10 cellular contexts compared by ENCODE assay signal in genomic region chr15:77506311-77507150, GRCh38.
DNase-seq lines count a peak whose midpoint lies in the region; ATAC-seq and TF ChIP-seq lines count a peak whose summit lies in the region.
"Had no signal": no experiment of that assay in that cellular context is flagged by ENCODE, and none has a peak within 500 bp of the region (broad histone marks: within the 10 kb centered on the region; RNA-seq: fewer than 3 reads in every experiment).

No MANE protein-coding gene starts in this region.

- ATAC-seq in GM19467 (IDR thresholded peaks at IDR 0.05; ENCODE audit: unreplicated experiment), result no peak
- ATAC-seq in stimulated activated naive CD8-positive, alpha-beta T cell treated with anti-CD3 and anti-CD28 coated beads, Interleukin-15, amount 100 ng/mL, for 72 hours, result no peak
- ATAC-seq in HG02840 (IDR thresholded peaks at IDR 0.05; ENCODE audit: low FRiP score, unreplicated experiment), result no peak

- H2AK5ac ChIP-seq in trophoblast cell (ENCODE audit: low read length), result peak overlapping the region; percentile 86

- DNase-seq in EH (ENCODE audit: low read depth) (peak; percentile 43), RWPE1 (ENCODE audit: low spot score) (peak; percentile 45), globus pallidus (ENCODE audit: low spot score) (peak; percentile 41), trophoblast cell (no peak), MG63 (no peak)
- no peak for DNase-seq in stimulated activated naive CD8-positive, alpha-beta T cell treated with anti-CD3 and anti-CD28 coated beads, Interleukin-15, amount 100 ng/mL, for 72 hours
- DNase-seq: amniotic stem cell had no signal

- peak overlapping the region; percentile 53 for H4K8ac ChIP-seq in trophoblast cell (ENCODE audit: low read depth, low read length)

- H4K91ac ChIP-seq in trophoblast cell (ENCODE audit: low read depth, low read length), result peak overlapping the region; percentile 86

- peaks cover 34 to 38% of the 10 kb centered on the region in 2 experiments for H3K4me1 ChIP-seq in trophoblast cell (ENCODE audit: control insufficient read depth in 1 of 2, insufficient read depth in 2 of 2, low read length in 2 of 2)

- CTCF ChIA-PET in RWPE1 (lab: Yijun Ruan, JAX), result interaction anchor here (0.6 to 1.4 kb wide), 3 partner anchors 8 to 37 kb away, joined by 3 to 6 read pairs (median 5); no protein-coding TSS in a partner anchor

- H3K4me1 Mint-ChIP-seq in stimulated activated naive CD8-positive, alpha-beta T cell treated with anti-CD3 and anti-CD28 coated beads, Interleukin-15, amount 100 ng/mL, for 72 hours, result peaks cover 24% of the 10 kb centered on the region

- H2AFZ ChIP-seq in trophoblast cell (ENCODE audit: insufficient read depth, low read length, poor library complexity), result peak overlapping the region; percentile 48

- H3K27me3 ChIP-seq in trophoblast cell (ENCODE audit: insufficient read depth, low read length) (no peaks in the 10 kb centered on the region), MG63 (no peaks in the 10 kb centered on the region)

- H3K36me3 ChIP-seq in trophoblast cell (ENCODE audit: control insufficient read depth in 1 of 2, insufficient read depth in 2 of 2, low read length in 2 of 2) (no peaks in the 10 kb centered on the region), MG63 (no peaks in the 10 kb centered on the region)

- H3K27ac Mint-ChIP-seq in stimulated activated naive CD8-positive, alpha-beta T cell treated with anti-CD3 and anti-CD28 coated beads, Interleukin-15, amount 100 ng/mL, for 72 hours, result no peak overlapping the region

- POLR2A ChIA-PET in RWPE1 (lab: Yijun Ruan, JAX; ENCODE audit: low non-redundant PET), result no interaction called here

- H2BK5ac ChIP-seq in trophoblast cell (ENCODE audit: low read depth, low read length, poor library complexity), result peak overlapping the region; percentile 71

- H3K9me3 ChIP-seq in trophoblast cell (ENCODE audit: insufficient read depth, low read depth, low read length), result no peaks in the 10 kb centered on the region
- H3K9me3 ChIP-seq in MG63, result no peaks in the 10 kb centered on the region; the same call in none of the 2 replicates

- no peak overlapping the region for H3K23ac ChIP-seq in trophoblast cell (ENCODE audit: low read length)

- no peaks in the 10 kb centered on the region for H3K9me3 Mint-ChIP-seq in stimulated activated naive CD8-positive, alpha-beta T cell treated with anti-CD3 and anti-CD28 coated beads, Interleukin-15, amount 100 ng/mL, for 72 hours

- TF ChIP-seq CTCF in RWPE1 (conservative IDR thresholded peaks at IDR 0.05; ENCODE audit: low read depth), result no peak

- H3K18ac ChIP-seq in trophoblast cell (ENCODE audit: low read length), result peak overlapping the region; percentile 79

- peak overlapping the region; percentile 33 for H3K4ac ChIP-seq in trophoblast cell (ENCODE audit: low read depth, low read length)

- H3K4me2 ChIP-seq in trophoblast cell (ENCODE audit: low read length), result no peak overlapping the region

- H3K9ac ChIP-seq in trophoblast cell (ENCODE audit: low read length), result no peak overlapping the region

- H3K79me2 ChIP-seq in trophoblast cell (ENCODE audit: control insufficient read depth, insufficient read depth, low read length, poor library complexity), result no peaks in the 10 kb centered on the region

- peak overlapping the region; percentile 58 for H2BK12ac ChIP-seq in trophoblast cell (ENCODE audit: low read length)

- H3K27me3 Mint-ChIP-seq in stimulated activated naive CD8-positive, alpha-beta T cell treated with anti-CD3 and anti-CD28 coated beads, Interleukin-15, amount 100 ng/mL, for 72 hours, result no peaks in the 10 kb centered on the region

- H3K27ac ChIP-seq in RWPE1, result peak overlapping the region; percentile 84
- peak overlapping the region; percentile 37 for H3K27ac ChIP-seq in trophoblast cell (ENCODE audit: low read depth, low read length)
- H3K27ac ChIP-seq: HL-60 had no signal

- H2BK120ac ChIP-seq in trophoblast cell (ENCODE audit: insufficient read depth, low read length, poor library complexity), result peak overlapping the region; percentile 89

- no peak overlapping the region for H3K4me3 ChIP-seq in trophoblast cell (ENCODE audit: low read depth, low read length)
- no peak overlapping the region for H3K4me3 ChIP-seq in MG63

- peaks cover 18% of the 10 kb centered on the region for H3K79me1 ChIP-seq in trophoblast cell (ENCODE audit: low read length)

- WGBS in trophoblast cell (ENCODE audit: extremely low coverage, insufficient coverage, insufficient read length), result no CpG with 5 or more reads among the region's 20 CpGs

- peak overlapping the region; percentile 68 for H3K14ac ChIP-seq in trophoblast cell (ENCODE audit: low read length)

- no peak overlapping the region for H4K12ac ChIP-seq in trophoblast cell (ENCODE audit: low read depth, low read length)

- H3K4me3 Mint-ChIP-seq in stimulated activated naive CD8-positive, alpha-beta T cell treated with anti-CD3 and anti-CD28 coated beads, Interleukin-15, amount 100 ng/mL, for 72 hours, result no peak overlapping the region

Comparison
In these comparisons a context has a peak if more than half of its experiments do, and no peak if none do; other contexts are left out.
1. DNase-seq: peak in EH (single experiment), RWPE1 (single experiment) and globus pallidus (single experiment); none in trophoblast cell (0 of 2), stimulated activated naive CD8-positive, alpha-beta T cell treated with anti-CD3 and anti-CD28 coated beads, Interleukin-15, amount 100 ng/mL, for 72 hours (0 of 2) and MG63 (single experiment).